In the genomic region with DNA sequence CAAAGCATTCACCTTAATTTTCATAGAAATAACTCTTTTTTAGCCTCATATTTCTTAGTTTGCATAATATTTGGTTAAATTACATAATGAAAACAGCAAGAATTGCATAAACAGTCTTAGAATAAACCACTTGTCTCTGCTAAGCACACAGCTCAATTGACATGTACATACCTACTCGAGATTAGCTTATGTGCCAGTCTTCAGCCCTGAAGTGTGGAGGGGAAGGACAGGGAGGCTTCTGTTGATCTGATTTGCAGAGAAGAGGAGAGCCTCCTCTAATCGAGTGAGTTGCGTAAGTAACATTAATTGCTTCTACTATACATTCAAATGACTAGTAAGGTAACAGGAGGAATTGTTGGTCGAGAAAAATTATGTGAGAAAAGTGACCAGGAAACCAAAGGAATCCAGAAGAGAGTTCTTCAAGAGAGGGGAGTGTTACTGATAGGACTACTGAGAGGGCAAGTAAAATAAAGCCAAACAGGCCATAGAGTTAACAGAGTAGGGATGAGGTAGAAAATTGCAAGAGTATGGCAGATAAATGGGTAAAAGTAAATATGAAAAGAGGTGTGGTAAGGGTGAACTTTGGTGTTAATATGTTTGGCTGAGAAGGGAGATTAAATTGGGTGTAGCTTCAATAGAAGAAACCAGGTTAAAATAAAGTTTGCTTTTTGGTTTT, we compare ENCODE assay signal across 34 cellular contexts.
"Had no signal": no experiment of that assay in that cellular context is flagged by ENCODE, and none has a peak within 500 bp of the region (broad histone marks: within the 10 kb centered on the region; RNA-seq: fewer than 3 reads in every experiment).

No MANE protein-coding gene starts in this region.

- H3K4me1 ChIP-seq: ascending aorta, sigmoid colon had no signal

- H3K27ac ChIP-seq: ascending aorta, brain microvascular endothelial cell, ovary, sigmoid colon had no signal

- ATAC-seq: esophagus mucosa; left lobe of liver; stimulated activated memory B cell treated with anti-CD40 and anti-IgM and Interleukin-4, amounts not matched to agents 10 μg/mL and 1 μg/mL and 100 μg/mL, for 72 hours; stimulated activated naive CD8-positive, alpha-beta T cell treated with anti-CD3 and anti-CD28 coated beads, Interleukin-15, amount 100 ng/mL, for 72 hours had no signal

- DNase-seq: activated CD4-positive, alpha-beta T cell treated with anti-CD3 and anti-CD28 coated beads for 4 hours; activated CD4-positive, alpha-beta T cell treated with anti-CD3 and anti-CD28 coated beads, Interleukin-2, amount 50 U/mL, for 48 hours; activated CD4-positive, CD25-positive, alpha-beta regulatory T cell; activated CD8-positive, alpha-beta memory T cell treated with anti-CD3 and anti-CD28 coated beads for 24 hours; activated effector memory CD4-positive, alpha-beta T cell treated with anti-CD3 and anti-CD28 coated beads, Interleukin-2, amount 50 U/mL, for 16 hours; activated naive CD4-positive, alpha-beta T cell treated with anti-CD3 and anti-CD28 coated beads, Interleukin-2, amount 10 ng/mL, durations not matched to agents 7 days and 5 days; activated naive CD8-positive, alpha-beta T cell treated with anti-CD3 and anti-CD28 coated beads, Interleukin-2, amount 10 ng/mL, durations not matched to agents 7 days and 5 days; brain microvascular endothelial cell; central memory CD4-positive, alpha-beta T cell; endodermal cell; foreskin fibroblast; head of caudate nucleus; hippocampal formation; immature natural killer cell; kidney; mammary epithelial cell; naive B cell; ovary; sigmoid colon; small intestine; stimulated activated CD4-positive, alpha-beta T cell treated with anti-CD3 and anti-CD28 coated beads, Interleukin-4, amount 100 ng/mL, for 4 hours; stimulated activated CD8-positive, alpha-beta memory T cell treated with anti-CD3 and anti-CD28 coated beads, Interleukin-4, amount 100 ng/mL, for 48 hours; stimulated activated naive CD8-positive, alpha-beta T cell treated with anti-CD3 and anti-CD28 coated beads, Interleukin-15, amount 100 ng/mL, for 72 hours; substantia nigra; T-helper 1 cell had no signal

- FAIRE-seq: kidney, small intestine had no signal

- H3K27me3 Mint-ChIP-seq: activated naive CD4-positive, alpha-beta T cell treated with anti-CD3 and anti-CD28 coated beads, Interleukin-2, amount 10 ng/mL, durations not matched to agents 7 days and 5 days; dendritic cell treated with granulocyte-macrophage colony-stimulating factor and Interleukin-4, amounts not matched to agents 40 ng/mL and 50 ng/mL, for 4 days; progenitor cell of endocrine pancreas; stimulated activated memory B cell treated with anti-CD40 and anti-IgM and Interleukin-4, amounts not matched to agents 10 μg/mL and 1 μg/mL and 100 μg/mL, for 72 hours; type B pancreatic cell had no signal

- H3K36me3 Mint-ChIP-seq: activated naive CD4-positive, alpha-beta T cell treated with anti-CD3 and anti-CD28 coated beads, Interleukin-2, amount 10 ng/mL, durations not matched to agents 7 days and 5 days; activated naive CD8-positive, alpha-beta T cell treated with anti-CD3 and anti-CD28 coated beads, Interleukin-2, amount 10 ng/mL, durations not matched to agents 7 days and 5 days; immature natural killer cell; naive B cell; stimulated activated memory B cell treated with anti-CD40 and anti-IgM and Interleukin-4, amounts not matched to agents 10 μg/mL and 1 μg/mL and 100 μg/mL, for 72 hours; type B pancreatic cell had no signal

- H3K27me3 ChIP-seq: ascending aorta, brain microvascular endothelial cell, ovary, sigmoid colon had no signal

- H3K9me3 ChIP-seq: ascending aorta, ovary, sigmoid colon had no signal

- H3K27ac Mint-ChIP-seq: activated naive CD4-positive, alpha-beta T cell treated with anti-CD3 and anti-CD28 coated beads, Interleukin-2, amount 10 ng/mL, durations not matched to agents 7 days and 5 days; activated naive CD8-positive, alpha-beta T cell treated with anti-CD3 and anti-CD28 coated beads, Interleukin-2, amount 10 ng/mL, durations not matched to agents 7 days and 5 days; activated T-helper 1 cell treated with anti-CD3 and anti-CD28 coated beads, Interleukin-12 subunit alpha, Interleukin-12 subunit beta, Interleukin-2, Interleukin-4 antibody, amounts not matched to agents 30 ng/mL and 10 ng/mL and 1 ng/mL, durations not matched to agents 14 hours and 24 hours and 36 hours; dendritic cell treated with granulocyte-macrophage colony-stimulating factor and Interleukin-4, amounts not matched to agents 40 ng/mL and 50 ng/mL, for 4 days; endodermal cell; immature natural killer cell; naive B cell; progenitor cell of endocrine pancreas; stimulated activated memory B cell treated with anti-CD40 and anti-IgM and Interleukin-4, amounts not matched to agents 10 μg/mL and 1 μg/mL and 100 μg/mL, for 72 hours; stimulated activated naive CD8-positive, alpha-beta T cell treated with anti-CD3 and anti-CD28 coated beads, Interleukin-15, amount 100 ng/mL, for 72 hours; T-helper 2 cell treated with Interferon-gamma antibody and Interleukin-4, amounts not matched to agents 5 μg/mL and 100 μg/mL, for 36 hours; type B pancreatic cell had no signal

- H3K4me3 ChIP-seq: ascending aorta, ovary, sigmoid colon had no signal

- H3K4me3 Mint-ChIP-seq: activated naive CD4-positive, alpha-beta T cell treated with anti-CD3 and anti-CD28 coated beads, Interleukin-2, amount 10 ng/mL, durations not matched to agents 7 days and 5 days; activated naive CD8-positive, alpha-beta T cell treated with anti-CD3 and anti-CD28 coated beads, Interleukin-2, amount 10 ng/mL, durations not matched to agents 7 days and 5 days; activated T-helper 1 cell treated with anti-CD3 and anti-CD28 coated beads, Interleukin-12 subunit alpha, Interleukin-12 subunit beta, Interleukin-2, Interleukin-4 antibody, amounts not matched to agents 30 ng/mL and 10 ng/mL and 1 ng/mL, durations not matched to agents 14 hours and 24 hours and 36 hours; dendritic cell treated with granulocyte-macrophage colony-stimulating factor and Interleukin-4, amounts not matched to agents 40 ng/mL and 50 ng/mL, for 4 days; endodermal cell; immature natural killer cell; naive B cell; stimulated activated memory B cell treated with anti-CD40 and anti-IgM and Interleukin-4, amounts not matched to agents 10 μg/mL and 1 μg/mL and 100 μg/mL, for 72 hours; stimulated activated naive CD8-positive, alpha-beta T cell treated with anti-CD3 and anti-CD28 coated beads, Interleukin-15, amount 100 ng/mL, for 72 hours; T-helper 2 cell treated with Interferon-gamma antibody and Interleukin-4, amounts not matched to agents 5 μg/mL and 100 μg/mL, for 36 hours; type B pancreatic cell had no signal

- H3K4me1 Mint-ChIP-seq: activated naive CD4-positive, alpha-beta T cell treated with anti-CD3 and anti-CD28 coated beads, Interleukin-2, amount 10 ng/mL, durations not matched to agents 7 days and 5 days; immature natural killer cell; naive B cell; stimulated activated memory B cell treated with anti-CD40 and anti-IgM and Interleukin-4, amounts not matched to agents 10 μg/mL and 1 μg/mL and 100 μg/mL, for 72 hours; stimulated activated naive CD8-positive, alpha-beta T cell treated with anti-CD3 and anti-CD28 coated beads, Interleukin-15, amount 100 ng/mL, for 72 hours had no signal

- H3K9me3 Mint-ChIP-seq: activated naive CD4-positive, alpha-beta T cell treated with anti-CD3 and anti-CD28 coated beads, Interleukin-2, amount 10 ng/mL, durations not matched to agents 7 days and 5 days; activated T-helper 1 cell treated with anti-CD3 and anti-CD28 coated beads, Interleukin-12 subunit alpha, Interleukin-12 subunit beta, Interleukin-2, Interleukin-4 antibody, amounts not matched to agents 30 ng/mL and 10 ng/mL and 1 ng/mL, durations not matched to agents 14 hours and 24 hours and 36 hours; dendritic cell treated with granulocyte-macrophage colony-stimulating factor and Interleukin-4, amounts not matched to agents 40 ng/mL and 50 ng/mL, for 4 days; immature natural killer cell; T-helper 2 cell treated with Interferon-gamma antibody and Interleukin-4, amounts not matched to agents 5 μg/mL and 100 μg/mL, for 36 hours; type B pancreatic cell had no signal

- H3K36me3 ChIP-seq: ascending aorta, brain microvascular endothelial cell, ovary, sigmoid colon had no signal
